ENCODE assay signal across 24 cellular contexts in the genomic region with DNA sequence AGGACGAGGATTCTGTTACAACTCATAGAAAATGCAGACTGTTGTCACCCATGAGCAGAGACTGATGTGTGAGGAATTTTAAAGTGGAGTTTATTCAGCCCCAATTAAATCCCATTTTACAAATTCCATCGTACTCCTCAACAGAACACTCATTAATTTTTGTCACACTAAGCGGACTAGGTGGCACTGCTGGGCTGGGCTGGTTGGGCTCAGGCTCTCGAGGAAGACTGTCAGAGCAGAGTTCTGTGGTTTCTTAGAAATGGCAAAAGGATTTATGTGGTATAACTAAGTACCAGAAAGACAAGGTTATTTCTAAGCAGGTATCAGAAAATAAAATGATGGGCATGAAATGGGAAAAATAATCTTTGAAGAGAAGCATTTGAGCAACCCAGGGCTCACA.
DNase-seq lines count a peak whose midpoint lies in the region; ATAC-seq, FAIRE-seq and TF ChIP-seq lines count a peak whose summit lies in the region.
"Had no signal": no experiment of that assay in that cellular context is flagged by ENCODE, and none has a peak within 500 bp of the region (broad histone marks: within the 10 kb centered on the region; RNA-seq: fewer than 3 reads in every experiment).

No MANE protein-coding gene starts in this region.

- peak; percentile 87 for ATAC-seq in naive thymus-derived CD4-positive, alpha-beta T cell
- ATAC-seq: Panc1 had no signal

- DNase-seq in activated CD4-positive, alpha-beta memory T cell treated with anti-CD3 and anti-CD28 coated beads for 36 hours = peak; percentile 17
- DNase-seq in activated CD4-positive, alpha-beta memory T cell treated with anti-CD3 and anti-CD28 coated beads, Interleukin-2, amount 10 ng/mL, durations not matched to agents 7 days and 5 days = no peak
- DNase-seq in activated naive CD8-positive, alpha-beta T cell treated with anti-CD3 and anti-CD28 coated beads for 36 hours = no peak
- DNase-seq in T follicular helper cell (ENCODE audit: low read depth) = peak; percentile 12
- DNase-seq in naive thymus-derived CD4-positive, alpha-beta T cell = peak in 7 of 9 donors; percentile 26 to 70 (median 58)
- no peak for DNase-seq in D721Med (ENCODE audit: insufficient read length, low spot score)
- DNase-seq in progenitor cell of endocrine pancreas (ENCODE audit: low spot score, unreplicated experiment) = no peak
- DNase-seq: erythroblast, IMR-90, mammary epithelial cell, MV-4-11, NCI-H1436, NCI-H226, Right ventricle myocardium superior, small intestine, thyroid gland had no signal

- no peaks in the 10 kb centered on the region for H3K36me3 ChIP-seq in naive thymus-derived CD4-positive, alpha-beta T cell (ENCODE audit: control insufficient read depth in 2 of 3, insufficient read depth in 3 of 3, low read length in 3 of 3)
- H3K36me3 ChIP-seq: right atrium auricular region, thyroid gland had no signal

- POLR2A ChIA-PET in activated CD4-positive, alpha-beta memory T cell treated with anti-CD3 and anti-CD28 coated beads for 36 hours (lab: Charles Lee) = no interaction called here
- POLR2A ChIA-PET in activated CD4-positive, alpha-beta memory T cell treated with anti-CD3 and anti-CD28 coated beads, Interleukin-2, amount 10 ng/mL, durations not matched to agents 7 days and 5 days (lab: Charles Lee) = no interaction called here
- POLR2A ChIA-PET in naive thymus-derived CD4-positive, alpha-beta T cell (lab: Charles Lee) = interaction anchor here (0.9 to 2.6 kb wide), 4 partner anchors 9 to 98 kb away, joined by 4 to 14 read pairs (median 6); no protein-coding TSS in a partner anchor

- H3K4me3 ChIP-seq in naive thymus-derived CD4-positive, alpha-beta T cell (ENCODE audit: low read length) = no peak overlapping the region
- H3K4me3 ChIP-seq: right atrium auricular region, thyroid gland had no signal

- no peaks in the 10 kb centered on the region for H3K36me3 Mint-ChIP-seq in activated CD4-positive, alpha-beta memory T cell treated with anti-CD3 and anti-CD28 coated beads for 36 hours
- no peaks in the 10 kb centered on the region for H3K36me3 Mint-ChIP-seq in activated CD4-positive, alpha-beta memory T cell treated with anti-CD3 and anti-CD28 coated beads, Interleukin-2, amount 10 ng/mL, durations not matched to agents 7 days and 5 days (ENCODE audit: low read depth)
- no peaks in the 10 kb centered on the region for H3K36me3 Mint-ChIP-seq in activated naive CD8-positive, alpha-beta T cell
- peaks cover 2% of the 10 kb centered on the region for H3K36me3 Mint-ChIP-seq in activated naive CD8-positive, alpha-beta T cell treated with anti-CD3 and anti-CD28 coated beads for 36 hours
- peaks cover 0 to 16% (median 3%) of the 10 kb centered on the region in 5 donors for H3K36me3 Mint-ChIP-seq in naive thymus-derived CD4-positive, alpha-beta T cell
- H3K36me3 Mint-ChIP-seq in progenitor cell of endocrine pancreas (ENCODE audit: insufficient read depth) = no peaks in the 10 kb centered on the region

- peaks cover 36% of the 10 kb centered on the region for H3K4me1 Mint-ChIP-seq in activated CD4-positive, alpha-beta memory T cell treated with anti-CD3 and anti-CD28 coated beads for 36 hours (ENCODE audit: low read depth)
- H3K4me1 Mint-ChIP-seq in activated CD4-positive, alpha-beta memory T cell treated with anti-CD3 and anti-CD28 coated beads, Interleukin-2, amount 10 ng/mL, durations not matched to agents 7 days and 5 days = peaks cover 22% of the 10 kb centered on the region
- peaks cover 28% of the 10 kb centered on the region for H3K4me1 Mint-ChIP-seq in activated naive CD8-positive, alpha-beta T cell (ENCODE audit: low read depth)
- peaks cover 29% of the 10 kb centered on the region for H3K4me1 Mint-ChIP-seq in activated naive CD8-positive, alpha-beta T cell treated with anti-CD3 and anti-CD28 coated beads for 36 hours
- H3K4me1 Mint-ChIP-seq in naive thymus-derived CD4-positive, alpha-beta T cell = peaks cover 20 to 33% (median 25%) of the 10 kb centered on the region in 7 donors
- peaks cover 2% of the 10 kb centered on the region for H3K4me1 Mint-ChIP-seq in progenitor cell of endocrine pancreas (ENCODE audit: low read depth)
- H3K4me1 Mint-ChIP-seq: neural crest cell had no signal

- peaks cover 6 to 19% of the 10 kb centered on the region in 2 donors for H3K4me1 ChIP-seq in naive thymus-derived CD4-positive, alpha-beta T cell (ENCODE audit: control insufficient read depth in 2 of 2, insufficient read depth in 2 of 2, low read length in 2 of 2)
- H3K4me1 ChIP-seq: parathyroid adenoma, right atrium auricular region, thyroid gland had no signal

- peaks cover 2% of the 10 kb centered on the region for H3K9me3 Mint-ChIP-seq in activated CD4-positive, alpha-beta memory T cell treated with anti-CD3 and anti-CD28 coated beads for 36 hours
- no peaks in the 10 kb centered on the region for H3K9me3 Mint-ChIP-seq in activated CD4-positive, alpha-beta memory T cell treated with anti-CD3 and anti-CD28 coated beads, Interleukin-2, amount 10 ng/mL, durations not matched to agents 7 days and 5 days
- no peaks in the 10 kb centered on the region for H3K9me3 Mint-ChIP-seq in activated naive CD8-positive, alpha-beta T cell (ENCODE audit: low read depth)
- peaks cover 3% of the 10 kb centered on the region for H3K9me3 Mint-ChIP-seq in activated naive CD8-positive, alpha-beta T cell treated with anti-CD3 and anti-CD28 coated beads for 36 hours
- peaks cover 0 to 4% (median 0%) of the 10 kb centered on the region in 11 donors for H3K9me3 Mint-ChIP-seq in naive thymus-derived CD4-positive, alpha-beta T cell
- no peaks in the 10 kb centered on the region for H3K9me3 Mint-ChIP-seq in progenitor cell of endocrine pancreas (ENCODE audit: low read depth)
- H3K9me3 Mint-ChIP-seq: neural crest cell had no signal

- CTCF ChIA-PET in activated CD4-positive, alpha-beta memory T cell treated with anti-CD3 and anti-CD28 coated beads for 36 hours (lab: Charles Lee) = interaction anchor here (0.9 kb wide), 1 partner anchor 87 kb away, joined by 3 read pairs; no protein-coding TSS in a partner anchor
- CTCF ChIA-PET in activated CD4-positive, alpha-beta memory T cell treated with anti-CD3 and anti-CD28 coated beads, Interleukin-2, amount 10 ng/mL, durations not matched to agents 7 days and 5 days (lab: Charles Lee) = no interaction called here
- CTCF ChIA-PET in naive thymus-derived CD4-positive, alpha-beta T cell (lab: Charles Lee) = interaction anchor here (0.7 to 4.4 kb wide), 5 partner anchors 65 to 872 kb away, joined by 3 to 35 read pairs (median 7); no protein-coding TSS in a partner anchor

- H3K27ac Mint-ChIP-seq in activated CD4-positive, alpha-beta memory T cell treated with anti-CD3 and anti-CD28 coated beads for 36 hours = no peak overlapping the region
- no peak overlapping the region for H3K27ac Mint-ChIP-seq in activated CD4-positive, alpha-beta memory T cell treated with anti-CD3 and anti-CD28 coated beads, Interleukin-2, amount 10 ng/mL, durations not matched to agents 7 days and 5 days
- H3K27ac Mint-ChIP-seq in activated naive CD8-positive, alpha-beta T cell = no peak overlapping the region
- H3K27ac Mint-ChIP-seq in activated naive CD8-positive, alpha-beta T cell treated with anti-CD3 and anti-CD28 coated beads for 36 hours = no peak overlapping the region
- peak overlapping the region in 8 of 9 donors; percentile 12 to 76 (median 38) for H3K27ac Mint-ChIP-seq in naive thymus-derived CD4-positive, alpha-beta T cell
- H3K27ac Mint-ChIP-seq in progenitor cell of endocrine pancreas = no peak overlapping the region
- H3K27ac Mint-ChIP-seq: T-helper 2 cell treated with Interferon-gamma antibody and Interleukin-4, amounts not matched to agents 5 μg/mL and 100 μg/mL, for 36 hours had no signal

- H3K4me3 Mint-ChIP-seq in activated CD4-positive, alpha-beta memory T cell treated with anti-CD3 and anti-CD28 coated beads for 36 hours = no peak overlapping the region
- no peak overlapping the region for H3K4me3 Mint-ChIP-seq in activated CD4-positive, alpha-beta memory T cell treated with anti-CD3 and anti-CD28 coated beads, Interleukin-2, amount 10 ng/mL, durations not matched to agents 7 days and 5 days
- H3K4me3 Mint-ChIP-seq in activated naive CD8-positive, alpha-beta T cell = peak overlapping the region; percentile 13
- H3K4me3 Mint-ChIP-seq in activated naive CD8-positive, alpha-beta T cell treated with anti-CD3 and anti-CD28 coated beads for 36 hours = no peak overlapping the region
- H3K4me3 Mint-ChIP-seq in naive thymus-derived CD4-positive, alpha-beta T cell = peak overlapping the region in 6 of 10 donors; percentile 11 to 58 (median 38)
- no peak overlapping the region for H3K4me3 Mint-ChIP-seq in progenitor cell of endocrine pancreas (ENCODE audit: low read depth)
- H3K4me3 Mint-ChIP-seq: neural crest cell; T-helper 2 cell treated with Interferon-gamma antibody and Interleukin-4, amounts not matched to agents 5 μg/mL and 100 μg/mL, for 36 hours had no signal

- TF ChIP-seq CTCF in D721Med (IDR thresholded peaks at IDR 0.05; ENCODE audit: insufficient read depth, missing control alignments) (no peak), progenitor cell of endocrine pancreas (IDR thresholded peaks at IDR 0.05; ENCODE audit: unreplicated experiment) (no peak)

- H3K9me3 ChIP-seq in naive thymus-derived CD4-positive, alpha-beta T cell (ENCODE audit: control insufficient read depth in 2 of 3, low read length in 3 of 3) = no peaks in the 10 kb centered on the region
- H3K9me3 ChIP-seq: right atrium auricular region, thyroid gland had no signal

- H3K27me3 Mint-ChIP-seq in activated CD4-positive, alpha-beta memory T cell treated with anti-CD3 and anti-CD28 coated beads for 36 hours = no peaks in the 10 kb centered on the region
- H3K27me3 Mint-ChIP-seq in activated CD4-positive, alpha-beta memory T cell treated with anti-CD3 and anti-CD28 coated beads, Interleukin-2, amount 10 ng/mL, durations not matched to agents 7 days and 5 days = no peaks in the 10 kb centered on the region
- no peaks in the 10 kb centered on the region for H3K27me3 Mint-ChIP-seq in activated naive CD8-positive, alpha-beta T cell
- H3K27me3 Mint-ChIP-seq in activated naive CD8-positive, alpha-beta T cell treated with anti-CD3 and anti-CD28 coated beads for 36 hours = no peaks in the 10 kb centered on the region
- H3K27me3 Mint-ChIP-seq in naive thymus-derived CD4-positive, alpha-beta T cell = peaks cover 0 to 6% (median 0%) of the 10 kb centered on the region in 5 donors
- H3K27me3 Mint-ChIP-seq in progenitor cell of endocrine pancreas = peaks cover 22% of the 10 kb centered on the region

- no peak for FAIRE-seq in D721Med (lab: Jason Lieb, UNC)
- FAIRE-seq: A204.1, G401.6, small intestine had no signal

- no peaks in the 10 kb centered on the region for H3K27me3 ChIP-seq in naive thymus-derived CD4-positive, alpha-beta T cell (ENCODE audit: control insufficient read depth in 2 of 2, insufficient read depth in 2 of 2, low read length in 2 of 2)
- H3K27me3 ChIP-seq: right atrium auricular region, thyroid gland had no signal

- intact Hi-C loops in activated CD4-positive, alpha-beta memory T cell treated with anti-CD3 and anti-CD28 coated beads for 36 hours (cut with micrococcal nuclease) = loop anchor here (5.0 kb wide), 1 partner anchor 82 kb away; no protein-coding TSS in a partner anchor
- intact Hi-C loops in naive thymus-derived CD4-positive, alpha-beta T cell (cut with micrococcal nuclease) = loop anchor here in 1 of 2 donors (1.0 to 10.0 kb wide), 10 partner anchors 9 to 1035 kb away; a partner anchor contains a TSS

- no peak overlapping the region for H3K27ac ChIP-seq in naive thymus-derived CD4-positive, alpha-beta T cell (ENCODE audit: low read depth, low read length)
- H3K27ac ChIP-seq: parathyroid adenoma, right atrium auricular region, thyroid gland had no signal

Comparison
In these comparisons a context has a peak if more than half of its experiments do, and no peak if none do; other contexts are left out.
1. DNase-seq: peak in activated CD4-positive, alpha-beta memory T cell treated with anti-CD3 and anti-CD28 coated beads for 36 hours (single experiment), T follicular helper cell (single experiment) and naive thymus-derived CD4-positive, alpha-beta T cell (7 of 9); none in activated CD4-positive, alpha-beta memory T cell treated with anti-CD3 and anti-CD28 coated beads, Interleukin-2, amount 10 ng/mL, durations not matched to agents 7 days and 5 days (single experiment), activated naive CD8-positive, alpha-beta T cell treated with anti-CD3 and anti-CD28 coated beads for 36 hours (single experiment), D721Med (single experiment) and progenitor cell of endocrine pancreas (single experiment).
2. H3K4me3 Mint-ChIP-seq: peak in activated naive CD8-positive, alpha-beta T cell (single experiment) and naive thymus-derived CD4-positive, alpha-beta T cell (6 of 10); none in activated CD4-positive, alpha-beta memory T cell treated with anti-CD3 and anti-CD28 coated beads for 36 hours (single experiment), activated CD4-positive, alpha-beta memory T cell treated with anti-CD3 and anti-CD28 coated beads, Interleukin-2, amount 10 ng/mL, durations not matched to agents 7 days and 5 days (single experiment), activated naive CD8-positive, alpha-beta T cell treated with anti-CD3 and anti-CD28 coated beads for 36 hours (single experiment) and progenitor cell of endocrine pancreas (single experiment).
3. H3K27ac Mint-ChIP-seq: peak in naive thymus-derived CD4-positive, alpha-beta T cell (8 of 9); none in activated CD4-positive, alpha-beta memory T cell treated with anti-CD3 and anti-CD28 coated beads for 36 hours (single experiment), activated CD4-positive, alpha-beta memory T cell treated with anti-CD3 and anti-CD28 coated beads, Interleukin-2, amount 10 ng/mL, durations not matched to agents 7 days and 5 days (single experiment), activated naive CD8-positive, alpha-beta T cell (single experiment), activated naive CD8-positive, alpha-beta T cell treated with anti-CD3 and anti-CD28 coated beads for 36 hours (single experiment) and progenitor cell of endocrine pancreas (single experiment).